Comparison of ENCODE assay signal across 18 cellular contexts in the genomic region with DNA sequence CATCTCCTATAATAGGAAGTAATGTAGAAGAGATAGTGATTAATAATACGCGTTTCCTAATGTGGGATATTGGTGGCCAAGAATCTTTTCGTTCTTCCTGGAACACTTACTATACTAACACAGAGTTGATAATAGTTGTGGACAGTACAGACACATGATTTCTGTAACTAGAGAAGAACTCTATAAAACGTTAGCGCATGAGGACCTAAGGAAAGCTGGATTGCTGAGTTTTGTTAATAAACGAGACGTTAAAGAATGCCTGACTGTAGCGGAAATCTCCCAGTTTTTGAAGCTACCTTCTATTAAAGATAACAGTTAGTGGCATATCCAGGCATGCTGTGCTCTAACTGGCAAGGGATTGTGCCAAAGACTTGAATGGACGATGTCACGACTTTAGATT.
A peak's percentile ranks its signal among the peaks of the same experiment; 100 is the strongest.
DNase-seq lines count a peak whose midpoint lies in the region; ATAC-seq, FAIRE-seq and TF ChIP-seq lines count a peak whose summit lies in the region.
"Had no signal": no experiment of that assay in that cellular context is flagged by ENCODE, and none has a peak within 500 bp of the region (broad histone marks: within the 10 kb centered on the region; RNA-seq: fewer than 3 reads in every experiment).

No MANE protein-coding gene starts in this region.

- H3K27ac Mint-ChIP-seq in GM23338 (no peak overlapping the region), T-cell (no peak overlapping the region)
- H3K27ac Mint-ChIP-seq: CD14-positive monocyte, HFFc6 had no signal

- H3K27ac ChIP-seq in GM23338 (ENCODE audit: low read depth) = no peak overlapping the region
- H3K27ac ChIP-seq: HL-60, RWPE1 had no signal

- POLR2A ChIA-PET in T-cell (lab: Charles Lee) = no interaction called here

- H4K20me1 ChIP-seq in GM23338 (replicated peaks; ENCODE audit: insufficient read depth) = no peaks in the 10 kb centered on the region

- H3K79me2 ChIP-seq in GM23338 (replicated peaks; ENCODE audit: insufficient read depth) = no peaks in the 10 kb centered on the region

- H3K4me3 ChIP-seq in GM23338 = no peak overlapping the region
- H3K4me3 ChIP-seq in choroid plexus epithelial cell (ENCODE audit: low read depth, low read length) = peak overlapping the region; percentile 51
- H3K4me3 ChIP-seq in fibroblast of pulmonary artery (replicated peaks; ENCODE audit: low read depth, low read length) = no peak overlapping the region

- no peaks in the 10 kb centered on the region for H3K9me3 Mint-ChIP-seq in GM23338
- H3K9me3 Mint-ChIP-seq in T-cell = no peaks in the 10 kb centered on the region
- H3K9me3 Mint-ChIP-seq: HFFc6 had no signal

- no peak for DNase-seq in GM23338 (ENCODE audit: low spot score)
- peak; percentile 26 for DNase-seq in choroid plexus epithelial cell (ENCODE audit: low read depth)
- DNase-seq in fibroblast of pulmonary artery (ENCODE audit: low read depth) = peak; percentile 14
- peak; percentile 4 for DNase-seq in superior temporal gyrus (ENCODE audit: extremely low spot score)
- no peak for DNase-seq in Ammon's horn (ENCODE audit: low spot score)
- DNase-seq in frontal cortex (ENCODE audit: low spot score in 2 of 2) = no peak
- no peak for DNase-seq in T-cell
- DNase-seq: ACHN, DMS79, HFFc6, NCI-H1417, NCI-H187, NCI-H2227 treated with DMSO at 0.1 percent for 48 hours, NCI-H510A treated with DMSO at 0.1 percent for 48 hours, NCI-H82 had no signal

- H3K27me3 ChIP-seq in GM23338 (ENCODE audit: insufficient read depth) = no peaks in the 10 kb centered on the region

- no peak for FAIRE-seq in frontal cortex (lab: Jason Lieb, UNC)

- H3K4me1 Mint-ChIP-seq in GM23338 = peaks cover 59% of the 10 kb centered on the region
- H3K4me1 Mint-ChIP-seq in T-cell = no peaks in the 10 kb centered on the region

- peaks cover 61% of the 10 kb centered on the region for H3K4me1 ChIP-seq in GM23338 (ENCODE audit: insufficient read depth)

- no peak overlapping the region for H3K4me2 ChIP-seq in GM23338

- CTCF ChIA-PET in T-cell (lab: Charles Lee) = interaction anchor here in 1 of 2 donors (0.7 kb wide), 1 partner anchor 1961 kb away, joined by 3 read pairs; no protein-coding TSS in a partner anchor

- TF ChIP-seq CTCF in GM23338 (conservative IDR thresholded peaks at IDR 0.05; ENCODE audit: low read depth in 2 of 2) (no peak), choroid plexus epithelial cell (conservative IDR thresholded peaks at IDR 0.05; ENCODE audit: low read depth, low read length) (no peak), fibroblast of pulmonary artery (IDR thresholded peaks at IDR 0.05; ENCODE audit: low read length, missing control alignments) (no peak)

- no peaks in the 10 kb centered on the region for H3K36me3 ChIP-seq in GM23338 (ENCODE audit: insufficient read depth)

- H3K9me2 ChIP-seq in GM23338 (ENCODE audit: insufficient read depth) = no peaks in the 10 kb centered on the region

- H3K27me3 Mint-ChIP-seq in GM23338 (ENCODE audit: insufficient read depth, low read depth, poor library complexity) = peaks cover 7% of the 10 kb centered on the region
- H3K27me3 Mint-ChIP-seq in T-cell = peaks cover 38 to 50% of the 10 kb centered on the region in 2 donors

- H3K36me3 Mint-ChIP-seq in GM23338 (ENCODE audit: low read depth) (no peaks in the 10 kb centered on the region), T-cell (no peaks in the 10 kb centered on the region)
- H3K36me3 Mint-ChIP-seq: CD14-positive monocyte had no signal

- ATAC-seq in GM23338 (no peak), T-cell (replicated peaks in 1 of 4) (no peak)

- peak overlapping the region; percentile 57 for H2AFZ ChIP-seq in GM23338

- H3K4me3 Mint-ChIP-seq in GM23338 (no peak overlapping the region), T-cell (no peak overlapping the region)
- H3K4me3 Mint-ChIP-seq: HFFc6 had no signal

- H3F3A ChIP-seq in GM23338 (replicated peaks; ENCODE audit: low read depth) = no peaks in the 10 kb centered on the region

TF ChIP-seq in GM23338, 12 proteins besides CTCF, POLR2A, EP300 and RAD21 (continues in another document):
- TF ChIP-seq NANOG (IDR thresholded peaks at IDR 0.05; ENCODE audit: borderline replicate concordance) (no peak), POLR2AphosphoS5 (IDR thresholded peaks at IDR 0.05; ENCODE audit: low read depth) (no peak), ZNF462 (CRISPR knock-in tag; IDR thresholded peaks at IDR 0.05) (no peak), ZNF331 (CRISPR knock-in tag; IDR thresholded peaks at IDR 0.05; ENCODE audit: low read depth) (no peak), REST (IDR thresholded peaks at IDR 0.05; ENCODE audit: unreplicated experiment) (no peak), JUNB (IDR thresholded peaks at IDR 0.05; ENCODE audit: unreplicated experiment) (no peak)

Comparison
In these comparisons a context has a peak if more than half of its experiments do, and no peak if none do; other contexts are left out.
1. DNase-seq: peak in choroid plexus epithelial cell (single experiment), fibroblast of pulmonary artery (single experiment) and superior temporal gyrus (single experiment); none in GM23338 (single experiment), Ammon's horn (single experiment), frontal cortex (0 of 2) and T-cell (0 of 34).